In the genomic region with DNA sequence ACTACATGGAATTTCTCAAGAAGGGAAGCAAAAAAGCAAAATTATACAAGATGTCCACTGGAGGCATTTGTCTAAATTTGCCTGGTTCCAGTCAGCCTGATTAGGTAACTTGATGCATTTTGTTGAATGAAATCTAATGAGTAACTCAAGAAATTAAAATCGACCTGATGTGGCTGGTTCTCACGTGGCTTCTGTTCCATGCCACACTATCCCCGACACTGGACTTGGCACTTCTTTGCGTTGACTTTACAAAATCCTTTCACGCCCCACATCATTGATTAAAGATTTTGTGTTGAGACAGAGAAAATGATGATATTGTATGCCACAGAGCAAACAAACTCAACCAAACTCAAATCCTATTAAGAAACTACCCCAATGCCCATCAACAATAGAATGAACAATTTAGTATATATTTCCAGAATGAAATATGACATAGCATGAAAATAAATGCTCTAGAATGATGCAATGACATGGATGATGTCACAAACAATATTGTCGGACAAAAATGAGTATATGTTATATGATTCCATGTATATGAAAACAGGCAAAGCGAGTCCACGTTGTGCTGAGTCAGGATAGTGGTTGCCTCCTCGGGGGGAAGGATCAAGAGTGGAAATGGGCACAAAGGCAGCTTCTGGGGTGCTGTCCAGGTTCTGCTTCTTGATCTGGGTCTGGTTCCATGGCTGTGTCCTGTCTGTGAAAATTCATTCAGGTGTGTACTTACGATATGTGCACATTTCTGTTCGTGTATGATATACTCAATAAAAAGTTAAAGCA, we compare ENCODE assay signal across 2 cellular contexts.
TF ChIP-seq lines count a peak whose summit lies in the region.

No MANE protein-coding gene starts in this region.

TF ChIP-seq in IMR-90, 13 proteins besides CTCF, POLR2A, EP300 and RAD21:
- TF ChIP-seq MXI1 (IDR thresholded peaks at IDR 0.05; ENCODE audit: borderline replicate concordance, low read depth, low read length), result no peak
- TF ChIP-seq CEBPB (IDR thresholded peaks at IDR 0.05; ENCODE audit: low read depth, low read length), result 0 out of 2 replicates have a peak, but pooled peaks have one; percentile 25
- TF ChIP-seq NFE2L2 (IDR thresholded peaks at IDR 0.05; ENCODE audit: low read depth, low read length), result no peak
- no peak for TF ChIP-seq CHD1 (IDR thresholded peaks at IDR 0.05; ENCODE audit: low read depth, low read length)
- no peak for TF ChIP-seq RCOR1 (IDR thresholded peaks at IDR 0.05; ENCODE audit: insufficient replicate concordance, low read length)
- TF ChIP-seq, protein P1, sequence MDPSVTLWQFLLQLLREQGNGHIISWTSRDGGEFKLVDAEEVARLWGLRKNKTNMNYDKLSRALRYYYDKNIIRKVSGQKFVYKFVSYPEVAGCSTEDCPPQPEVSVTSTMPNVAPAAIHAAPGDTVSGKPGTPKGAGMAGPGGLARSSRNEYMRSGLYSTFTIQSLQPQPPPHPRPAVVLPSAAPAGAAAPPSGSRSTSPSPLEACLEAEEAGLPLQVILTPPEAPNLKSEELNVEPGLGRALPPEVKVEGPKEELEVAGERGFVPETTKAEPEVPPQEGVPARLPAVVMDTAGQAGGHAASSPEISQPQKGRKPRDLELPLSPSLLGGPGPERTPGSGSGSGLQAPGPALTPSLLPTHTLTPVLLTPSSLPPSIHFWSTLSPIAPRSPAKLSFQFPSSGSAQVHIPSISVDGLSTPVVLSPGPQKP (IDR thresholded peaks at IDR 0.05; ENCODE audit: borderline replicate concordance, low read depth, low read length), result no peak
- TF ChIP-seq MAFK (IDR thresholded peaks at IDR 0.05; ENCODE audit: low read depth, low read length), result peak; percentile 57
- no peak for TF ChIP-seq MAZ (IDR thresholded peaks at IDR 0.05; ENCODE audit: borderline replicate concordance, low read depth, low read length)
- TF ChIP-seq, protein P2, sequence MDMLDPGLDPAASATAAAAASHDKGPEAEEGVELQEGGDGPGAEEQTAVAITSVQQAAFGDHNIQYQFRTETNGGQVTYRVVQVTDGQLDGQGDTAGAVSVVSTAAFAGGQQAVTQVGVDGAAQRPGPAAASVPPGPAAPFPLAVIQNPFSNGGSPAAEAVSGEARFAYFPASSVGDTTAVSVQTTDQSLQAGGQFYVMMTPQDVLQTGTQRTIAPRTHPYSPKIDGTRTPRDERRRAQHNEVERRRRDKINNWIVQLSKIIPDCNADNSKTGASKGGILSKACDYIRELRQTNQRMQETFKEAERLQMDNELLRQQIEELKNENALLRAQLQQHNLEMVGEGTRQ (IDR thresholded peaks at IDR 0.05; ENCODE audit: low read depth, low read length), result no peak
- no peak for TF ChIP-seq BHLHE40 (IDR thresholded peaks at IDR 0.05; ENCODE audit: low read depth, low read length)

TF ChIP-seq in K562, 482 proteins besides CTCF, POLR2A, EP300 and RAD21:
- TF ChIP-seq MEF2D (tag; conservative IDR thresholded peaks at IDR 0.05; ENCODE audit: low read depth), result no peak
- peak; percentile 72 for TF ChIP-seq MAFG (tag; conservative IDR thresholded peaks at IDR 0.05)
- peak; percentile 48; the same call in 1 of the 2 replicates for TF ChIP-seq CEBPB (tag; IDR thresholded peaks at IDR 0.05)
- TF ChIP-seq SMARCC2 (IDR thresholded peaks at IDR 0.05; ENCODE audit: low read depth), result no peak
- TF ChIP-seq ATF3 (IDR thresholded peaks at IDR 0.05), result peak; percentile 58
- TF ChIP-seq ATF3 (CRISPR knock-in tag; conservative IDR thresholded peaks at IDR 0.05), result no peak
- no peak for TF ChIP-seq ZNF551 (CRISPR knock-in tag; IDR thresholded peaks at IDR 0.05)
- TF ChIP-seq NBN (IDR thresholded peaks at IDR 0.05; ENCODE audit: low read depth), result no peak
- TF ChIP-seq ZNF316 (IDR thresholded peaks at IDR 0.05), result peak; percentile 73
- TF ChIP-seq RBM22 (IDR thresholded peaks at IDR 0.05; ENCODE audit: low read depth, low read length, poor library complexity, severe bottlenecking), result no peak
- 0 out of 2 replicates have a peak, but pooled peaks have one; percentile 14 for TF ChIP-seq NFE2 (IDR thresholded peaks at IDR 0.05; ENCODE audit: low read depth)
- TF ChIP-seq, protein P3, sequence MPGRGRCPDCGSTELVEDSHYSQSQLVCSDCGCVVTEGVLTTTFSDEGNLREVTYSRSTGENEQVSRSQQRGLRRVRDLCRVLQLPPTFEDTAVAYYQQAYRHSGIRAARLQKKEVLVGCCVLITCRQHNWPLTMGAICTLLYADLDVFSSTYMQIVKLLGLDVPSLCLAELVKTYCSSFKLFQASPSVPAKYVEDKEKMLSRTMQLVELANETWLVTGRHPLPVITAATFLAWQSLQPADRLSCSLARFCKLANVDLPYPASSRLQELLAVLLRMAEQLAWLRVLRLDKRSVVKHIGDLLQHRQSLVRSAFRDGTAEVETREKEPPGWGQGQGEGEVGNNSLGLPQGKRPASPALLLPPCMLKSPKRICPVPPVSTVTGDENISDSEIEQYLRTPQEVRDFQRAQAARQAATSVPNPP (IDR thresholded peaks at IDR 0.05; ENCODE audit: borderline replicate concordance, insufficient read depth, insufficient read length), result no peak
- no peak for TF ChIP-seq MTA3 (IDR thresholded peaks at IDR 0.05; ENCODE audit: borderline replicate concordance)
- TF ChIP-seq ZNF699 (CRISPR knock-in tag; IDR thresholded peaks at IDR 0.05; ENCODE audit: insufficient replicate concordance), result no peak
- TF ChIP-seq SIN3B (IDR thresholded peaks at IDR 0.05; ENCODE audit: low read depth), result no peak
- peak; percentile 77 for TF ChIP-seq C11orf30 (IDR thresholded peaks at IDR 0.05; ENCODE audit: low read depth)
- TF ChIP-seq ZBTB9 (CRISPR knock-in tag; IDR thresholded peaks at IDR 0.05), result no peak
- TF ChIP-seq CEBPG (CRISPR knock-in tag; IDR thresholded peaks at IDR 0.05), result no peak
- TF ChIP-seq CEBPG (tag; conservative IDR thresholded peaks at IDR 0.05 in 1 of 2, IDR thresholded peaks at IDR 0.05 in 1 of 2), result peak; percentile 68 to 70
- no peak for TF ChIP-seq HDAC1 (IDR thresholded peaks at IDR 0.05)
